ENCODE assay signal across 20 cellular contexts in the genomic region with DNA sequence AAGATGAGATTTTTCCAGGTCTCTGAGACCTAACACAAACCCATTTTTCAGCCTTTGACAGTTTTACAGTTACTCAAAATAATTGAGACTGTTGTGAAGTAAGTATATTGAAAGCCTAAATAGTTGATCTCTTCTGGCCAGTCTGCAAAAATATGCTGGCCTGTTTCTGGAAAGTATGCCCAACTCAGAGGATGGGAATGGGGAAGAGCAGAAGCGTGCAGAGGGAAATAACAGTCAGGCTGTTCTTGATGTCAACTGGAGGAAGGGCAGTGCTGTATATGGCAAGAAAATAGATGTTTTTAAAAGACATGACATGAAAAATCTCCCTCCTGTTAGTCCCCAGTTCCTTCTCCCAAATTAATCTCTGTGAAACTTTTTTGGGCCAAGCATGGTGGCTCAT. TPM values are rescaled to one million over a fixed set of nuclear protein-coding genes. Genes with fewer than 3 reads are reported as not detected.
A peak's percentile ranks its signal among the peaks of the same experiment; 100 is the strongest.
DNase-seq lines count a peak whose midpoint lies in the region; ATAC-seq and TF ChIP-seq lines count a peak whose summit lies in the region.
"Had no signal": no experiment of that assay in that cellular context is flagged by ENCODE, and none has a peak within 500 bp of the region (broad histone marks: within the 10 kb centered on the region; RNA-seq: fewer than 3 reads in every experiment).

No MANE protein-coding gene starts in this region.

- H3K9me3 Mint-ChIP-seq in activated naive CD4-positive, alpha-beta T cell treated with anti-CD3 and anti-CD28 coated beads for 36 hours: no peaks in the 10 kb centered on the region
- no peaks in the 10 kb centered on the region for H3K9me3 Mint-ChIP-seq in activated naive CD4-positive, alpha-beta T cell treated with anti-CD3 and anti-CD28 coated beads, Interleukin-2, amount 50 U/mL, for 72 hours
- H3K9me3 Mint-ChIP-seq in type B pancreatic cell: no peaks in the 10 kb centered on the region
- H3K9me3 Mint-ChIP-seq: CD14-positive monocyte, IgD-negative memory B cell had no signal

- no peak overlapping the region for H3K27ac ChIP-seq in thyroid gland
- H3K27ac ChIP-seq: A549, Peyer's patch had no signal

- peak overlapping the region; percentile 37 for H3K27ac Mint-ChIP-seq in activated naive CD4-positive, alpha-beta T cell treated with anti-CD3 and anti-CD28 coated beads for 36 hours
- no peak overlapping the region for H3K27ac Mint-ChIP-seq in activated naive CD4-positive, alpha-beta T cell treated with anti-CD3 and anti-CD28 coated beads, Interleukin-2, amount 50 U/mL, for 72 hours
- H3K27ac Mint-ChIP-seq in T-helper 17 cell (peak overlapping the region; percentile 21), type B pancreatic cell (no peak overlapping the region)

- CTCF ChIA-PET in activated naive CD4-positive, alpha-beta T cell treated with anti-CD3 and anti-CD28 coated beads for 36 hours (lab: Charles Lee): no interaction called here

- ATAC-seq in activated naive CD4-positive, alpha-beta T cell treated with anti-CD3 and anti-CD28 coated beads, Interleukin-2, amount 50 U/mL, for 72 hours: no peak
- no peak for ATAC-seq in T-helper 17 cell
- ATAC-seq: A549, HCT116 had no signal

- H3K36me3 Mint-ChIP-seq in activated naive CD4-positive, alpha-beta T cell treated with anti-CD3 and anti-CD28 coated beads for 36 hours (ENCODE audit: low read depth): peaks cover 33% of the 10 kb centered on the region
- peaks cover 12 to 40% of the 10 kb centered on the region in 2 donors for H3K36me3 Mint-ChIP-seq in activated naive CD4-positive, alpha-beta T cell treated with anti-CD3 and anti-CD28 coated beads, Interleukin-2, amount 50 U/mL, for 72 hours
- H3K36me3 Mint-ChIP-seq in T-helper 17 cell (ENCODE audit: low read depth) (no peaks in the 10 kb centered on the region), type B pancreatic cell (peaks cover 27% of the 10 kb centered on the region)

- no peak for TF ChIP-seq POLR2A in thyroid gland (IDR thresholded peaks at IDR 0.05)

- H3K4me1 Mint-ChIP-seq in activated naive CD4-positive, alpha-beta T cell treated with anti-CD3 and anti-CD28 coated beads for 36 hours (ENCODE audit: low read depth): peaks cover 33% of the 10 kb centered on the region
- H3K4me1 Mint-ChIP-seq in T-helper 17 cell: peaks cover 33% of the 10 kb centered on the region
- H3K4me1 Mint-ChIP-seq in type B pancreatic cell (ENCODE audit: unreplicated experiment): peaks cover 18% of the 10 kb centered on the region

- no peak for TF ChIP-seq CTCF in fibroblast of villous mesenchyme (IDR thresholded peaks at IDR 0.05; ENCODE audit: insufficient read depth, low read depth, low read length)
- no peak for TF ChIP-seq CTCF in type B pancreatic cell (conservative IDR thresholded peaks at IDR 0.05)
- TF ChIP-seq CTCF in thyroid gland (IDR thresholded peaks at IDR 0.05): no peak

- intact Hi-C loops in activated naive CD4-positive, alpha-beta T cell treated with anti-CD3 and anti-CD28 coated beads for 36 hours (cut with micrococcal nuclease): no loop called here
- intact Hi-C loops in thyroid gland (cut with DNase I): no loop called here

- H3K4me1 ChIP-seq in thyroid gland: peaks cover 13% of the 10 kb centered on the region in 2 donors

- 97% methylated on average over 1 of the region's 1 CpG for WGBS in thyroid gland, 2 donors

- H3K4me3 ChIP-seq in fibroblast of villous mesenchyme (ENCODE audit: low read depth, low read length) (no peak overlapping the region), thyroid gland (replicated peaks in 1 of 3) (no peak overlapping the region)
- H3K4me3 ChIP-seq: A549, Peyer's patch had no signal

- no peaks in the 10 kb centered on the region for H3K27me3 ChIP-seq in thyroid gland
- H3K27me3 ChIP-seq: Peyer's patch had no signal

- no peaks in the 10 kb centered on the region for H3K27me3 Mint-ChIP-seq in activated naive CD4-positive, alpha-beta T cell treated with anti-CD3 and anti-CD28 coated beads for 36 hours (ENCODE audit: low read depth)
- H3K27me3 Mint-ChIP-seq in T-helper 17 cell (no peaks in the 10 kb centered on the region), type B pancreatic cell (no peaks in the 10 kb centered on the region)
- H3K27me3 Mint-ChIP-seq: IgD-negative memory B cell had no signal

- no peaks in the 10 kb centered on the region for H3K9me3 ChIP-seq in T-helper 17 cell (ENCODE audit: control insufficient read depth, low read length, poor library complexity, severe bottlenecking)
- H3K9me3 ChIP-seq in thyroid gland: no peaks in the 10 kb centered on the region
- H3K9me3 ChIP-seq: A549, Peyer's patch had no signal

- H3K36me3 ChIP-seq in thyroid gland: peaks cover 33 to 40% of the 10 kb centered on the region in 2 donors

- no peak for DNase-seq in activated naive CD4-positive, alpha-beta T cell treated with anti-CD3 and anti-CD28 coated beads for 36 hours
- no peak for DNase-seq in activated naive CD4-positive, alpha-beta T cell treated with anti-CD3 and anti-CD28 coated beads, Interleukin-2, amount 50 U/mL, for 72 hours (ENCODE audit: low spot score in 2 of 2)
- no peak for DNase-seq in T-helper 17 cell
- DNase-seq in fibroblast of villous mesenchyme (ENCODE audit: low read depth): peak; percentile 33
- no peak for DNase-seq in type B pancreatic cell (ENCODE audit: extremely low spot score, unreplicated experiment)
- no peak for DNase-seq in thyroid gland
- no peak for DNase-seq in kidney glomerular epithelial cell (lab: John Stamatoyannopoulos, UW)
- DNase-seq: COR-L47, DMS53, NCI-H1417, NCI-H1930, NCI-H2171, NCI-H510A, NCI-H82 had no signal

- no peak overlapping the region for H3K4me3 Mint-ChIP-seq in activated naive CD4-positive, alpha-beta T cell treated with anti-CD3 and anti-CD28 coated beads for 36 hours
- H3K4me3 Mint-ChIP-seq in T-helper 17 cell: no peak overlapping the region
- peak overlapping the region; percentile 17 for H3K4me3 Mint-ChIP-seq in type B pancreatic cell
- H3K4me3 Mint-ChIP-seq: CD14-positive monocyte had no signal

RNA-seq across cellular contexts. Expression of gene GID8, which starts 3.8 kb away (rescaled TPM):
- total RNA-seq in activated naive CD4-positive, alpha-beta T cell treated with anti-CD3 and anti-CD28 coated beads for 36 hours: 10 to 100 TPM; 32.7 to 34.0 TPM
- total RNA-seq in activated naive CD4-positive, alpha-beta T cell treated with anti-CD3 and anti-CD28 coated beads, Interleukin-2, amount 50 U/mL, for 72 hours: 10 to 100 TPM; 39.7 to 47.3 TPM
- total RNA-seq in T-helper 17 cell (10 to 100 TPM; 33.4 to 39.9 TPM), fibroblast of villous mesenchyme (31.2 and 34.5 TPM in 2 replicates), type B pancreatic cell (ENCODE audit: low replicate concordance) (55.8 and 68.7 TPM in 2 replicates), thyroid gland (10 to 100 TPM; 30.3 to 38.5 (median 34.5) TPM)

RNA-seq across cellular contexts. Expression of gene SLC17A9, which starts 10.7 kb away (rescaled TPM):
- total RNA-seq in activated naive CD4-positive, alpha-beta T cell treated with anti-CD3 and anti-CD28 coated beads for 36 hours: 10 to 100 TPM; 17.4 to 20.6 TPM
- 10 to 100 TPM; 17.5 to 22.0 TPM for total RNA-seq in activated naive CD4-positive, alpha-beta T cell treated with anti-CD3 and anti-CD28 coated beads, Interleukin-2, amount 50 U/mL, for 72 hours
- total RNA-seq in T-helper 17 cell: 1 to 10 TPM in 1 of 2 donors, under 1 TPM in 1; 0.89 to 2.4 TPM
- total RNA-seq in fibroblast of villous mesenchyme: 23.7 and 24.8 TPM in 2 replicates
- 3.9 and 5.6 TPM in 2 replicates for total RNA-seq in type B pancreatic cell (ENCODE audit: low replicate concordance)
- 1 to 10 TPM in 2 of 4 donors, under 1 TPM in 2; 0.68 to 1.6 (median 1.00) TPM for total RNA-seq in thyroid gland
- total RNA-seq: LHCN-M2 had no signal

RNA-seq across cellular contexts. Expression of gene DIDO1, which starts 15.5 kb away (rescaled TPM):
- total RNA-seq in activated naive CD4-positive, alpha-beta T cell treated with anti-CD3 and anti-CD28 coated beads for 36 hours: 10 to 100 TPM; 49.5 to 50.3 TPM
- 10 to 100 TPM; 40.1 to 52.7 TPM for total RNA-seq in activated naive CD4-positive, alpha-beta T cell treated with anti-CD3 and anti-CD28 coated beads, Interleukin-2, amount 50 U/mL, for 72 hours
- total RNA-seq in T-helper 17 cell (10 to 100 TPM; 58.3 to 65.7 TPM), fibroblast of villous mesenchyme (41.2 and 47.5 TPM in 2 replicates), type B pancreatic cell (ENCODE audit: low replicate concordance) (49.7 and 58.1 TPM in 2 replicates), thyroid gland (10 to 100 TPM; 67.7 to 92.9 (median 72.2) TPM)

Comparison
In these comparisons a context has a peak if more than half of its experiments do, and no peak if none do; other contexts are left out.
1. H3K27ac Mint-ChIP-seq: peak in activated naive CD4-positive, alpha-beta T cell treated with anti-CD3 and anti-CD28 coated beads for 36 hours (single experiment) and T-helper 17 cell (single experiment); none in activated naive CD4-positive, alpha-beta T cell treated with anti-CD3 and anti-CD28 coated beads, Interleukin-2, amount 50 U/mL, for 72 hours (0 of 2) and type B pancreatic cell (single experiment).